16 cellular contexts compared by ENCODE assay signal in the genomic region with DNA sequence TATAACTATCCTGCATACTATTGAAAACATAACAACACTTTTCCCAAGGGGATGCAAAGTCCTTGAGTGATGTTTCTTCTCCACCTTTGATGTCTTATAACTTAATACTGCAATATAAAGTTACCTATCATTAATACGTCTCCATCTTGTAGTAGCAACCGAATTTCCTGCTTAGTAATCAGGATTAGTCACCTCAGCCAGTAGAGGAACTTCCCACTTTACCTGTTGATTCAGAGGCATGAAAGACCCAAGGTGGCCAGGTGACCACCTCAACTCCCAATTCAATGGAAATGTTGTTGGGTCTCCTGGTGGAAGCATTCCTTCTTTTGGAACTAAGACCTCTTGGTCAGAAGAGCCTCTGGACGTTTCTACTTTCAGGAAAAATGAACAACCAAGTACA. TPM values are rescaled to one million over a fixed set of nuclear protein-coding genes. Genes with fewer than 3 reads are reported as not detected.
DNase-seq lines count a peak whose midpoint lies in the region; ATAC-seq, FAIRE-seq and TF ChIP-seq lines count a peak whose summit lies in the region.
"Had no signal": no experiment of that assay in that cellular context is flagged by ENCODE, and none has a peak within 500 bp of the region (broad histone marks: within the 10 kb centered on the region; RNA-seq: fewer than 3 reads in every experiment).

No MANE protein-coding gene starts in this region.

- H3K4me3 ChIP-seq in bronchial epithelial cell (ENCODE audit: low read depth, low read length) (no peak overlapping the region), keratinocyte (ENCODE audit: control insufficient read depth in 2 of 3, extremely low read depth in 1 of 3, insufficient read depth in 2 of 3, low read depth in 1 of 3, low read length in 3 of 3) (no peak overlapping the region), osteoblast (ENCODE audit: insufficient read depth, low read length) (no peak overlapping the region), pancreas (no peak overlapping the region)
- H3K4me3 ChIP-seq: BLaER1 treated with 17β-estradiol and CSF1 and Interleukin-3, amounts not matched to agents 10 nM and 100 nM; GM23338 had no signal

- H3K36me3 ChIP-seq in bronchial epithelial cell (ENCODE audit: control insufficient read depth, insufficient read depth, low read length): no peaks in the 10 kb centered on the region
- H3K36me3 ChIP-seq in keratinocyte (ENCODE audit: control insufficient read depth in 2 of 2, extremely low read depth in 1 of 2, insufficient read depth in 2 of 2, low read length in 2 of 2): no peaks in the 10 kb centered on the region
- no peaks in the 10 kb centered on the region for H3K36me3 ChIP-seq in osteoblast (ENCODE audit: insufficient read depth, low read length)
- no peaks in the 10 kb centered on the region for H3K36me3 ChIP-seq in pancreas

- no peaks in the 10 kb centered on the region for H4K20me1 ChIP-seq in keratinocyte (ENCODE audit: control insufficient read depth, extremely low read depth, insufficient read depth, low read length)
- no peaks in the 10 kb centered on the region for H4K20me1 ChIP-seq in osteoblast (ENCODE audit: insufficient read depth, low read length)
- H4K20me1 ChIP-seq: BLaER1 treated with 17β-estradiol and CSF1 and Interleukin-3, amounts not matched to agents 10 nM and 100 nM had no signal

- no peaks in the 10 kb centered on the region for H3K9me1 ChIP-seq in keratinocyte (ENCODE audit: control insufficient read depth, extremely low read depth, insufficient read depth, low read length)

- peaks cover 8% of the 10 kb centered on the region for H3K4me1 ChIP-seq in keratinocyte (ENCODE audit: control insufficient read depth, extremely low read depth, insufficient read depth, low read length)
- peaks cover 11% of the 10 kb centered on the region for H3K4me1 ChIP-seq in osteoblast (ENCODE audit: insufficient read depth, low read length)
- peaks cover 4 to 9% (median 6%) of the 10 kb centered on the region in 3 donors for H3K4me1 ChIP-seq in pancreas

- H2AFZ ChIP-seq in keratinocyte (ENCODE audit: control insufficient read depth, low read length): peak overlapping the region; percentile 50
- H2AFZ ChIP-seq in osteoblast (ENCODE audit: low read length): no peak overlapping the region
- H2AFZ ChIP-seq: GM23338 had no signal

- H3K4me2 ChIP-seq in keratinocyte (ENCODE audit: control insufficient read depth, extremely low read depth, insufficient read depth, low read depth, low read length): no peak overlapping the region
- H3K4me2 ChIP-seq in osteoblast (ENCODE audit: insufficient read depth, low read length): no peak overlapping the region
- H3K4me2 ChIP-seq: GM23338 had no signal

- dilution Hi-C loops in keratinocyte (cut with MboI; ENCODE audit: extremely low pct_ligation_motif_present, low sequenced_read_pairs): no loop called here

- H3K9me3 ChIP-seq in keratinocyte (ENCODE audit: control insufficient read depth, low read depth, low read length) (no peaks in the 10 kb centered on the region), osteoblast (ENCODE audit: low read depth, low read length) (no peaks in the 10 kb centered on the region), pancreas (no peaks in the 10 kb centered on the region)

- H3K79me2 ChIP-seq in keratinocyte (ENCODE audit: control insufficient read depth, insufficient read depth, low read length) (peaks cover 11% of the 10 kb centered on the region), osteoblast (ENCODE audit: insufficient read depth, low read length) (peaks cover 13% of the 10 kb centered on the region)

- WGBS in pancreas, 2 donors: 74 to 85% methylated on average over 3 of the region's 3 CpGs

- intact Hi-C loops in pancreas (cut with DNase I): no loop called here

- ATAC-seq in pancreas: no peak
- ATAC-seq in stimulated activated naive CD8-positive, alpha-beta T cell treated with anti-CD3 and anti-CD28 coated beads, Interleukin-15, Interleukin-2, amounts not matched to agents 100 U/mL and 50 U/mL, for 24 hours: no peak
- ATAC-seq: CD8-positive, alpha-beta T cell; GM23338; HCT116; HepG2 had no signal

- no peak for FAIRE-seq in bronchial epithelial cell (lab: Jason Lieb, UNC)
- FAIRE-seq in keratinocyte (lab: Jason Lieb, UNC): no peak
- FAIRE-seq in pancreas (lab: Jason Lieb, UNC): no peak
- FAIRE-seq: H54, HepG2 had no signal

- H3K27ac ChIP-seq in keratinocyte (ENCODE audit: control insufficient read depth, insufficient read depth, low read length) (no peak overlapping the region), osteoblast (ENCODE audit: low read depth, low read length) (no peak overlapping the region), pancreas (no peak overlapping the region)
- H3K27ac ChIP-seq: BLaER1 treated with 17β-estradiol and CSF1 and Interleukin-3, amounts not matched to agents 10 nM and 100 nM had no signal

- no peak overlapping the region for H3K9ac ChIP-seq in keratinocyte (ENCODE audit: control insufficient read depth, extremely low read depth, insufficient read depth, low read length)
- H3K9ac ChIP-seq: BLaER1 treated with 17β-estradiol and CSF1 and Interleukin-3, amounts not matched to agents 10 nM and 100 nM had no signal

- TF ChIP-seq CTCF in bronchial epithelial cell (IDR thresholded peaks at IDR 0.05; ENCODE audit: insufficient read depth, low read length, severe bottlenecking) (no peak), keratinocyte (optimal IDR thresholded peaks at IDR 0.05 in 1 of 3, IDR thresholded peaks at IDR 0.05 in 1 of 3, conservative IDR thresholded peaks at IDR 0.05 in 1 of 3; ENCODE audit: extremely low read depth in 1 of 3, insufficient read depth in 2 of 3, low read length in 3 of 3) (no peak), osteoblast (IDR thresholded peaks at IDR 0.05; ENCODE audit: extremely low read depth, low read depth, low read length) (no peak), pancreas (IDR thresholded peaks at IDR 0.05) (no peak)

- H3K27me3 ChIP-seq in bronchial epithelial cell (ENCODE audit: control insufficient read depth, insufficient read depth, low read length): no peaks in the 10 kb centered on the region
- H3K27me3 ChIP-seq in keratinocyte (ENCODE audit: control insufficient read depth, extremely low read depth, insufficient read depth, low read length): no peaks in the 10 kb centered on the region
- H3K27me3 ChIP-seq in osteoblast (ENCODE audit: insufficient read depth, low read length): no peaks in the 10 kb centered on the region
- no peaks in the 10 kb centered on the region for H3K27me3 ChIP-seq in pancreas
- H3K27me3 ChIP-seq: BLaER1 treated with 17β-estradiol and CSF1 and Interleukin-3, amounts not matched to agents 10 nM and 100 nM had no signal

- peak; percentile 67 for DNase-seq in HPDE6-E6E7 (ENCODE audit: extremely low spot score)
- peak; percentile 84 for DNase-seq in bronchial epithelial cell (ENCODE audit: low read depth)
- DNase-seq in keratinocyte (ENCODE audit: low read depth, low spot score): no peak
- peak; percentile 54 for DNase-seq in osteoblast (ENCODE audit: insufficient read length, low spot score, missing footprints)
- no peak for DNase-seq in activated CD4-positive, alpha-beta T cell treated with anti-CD3 and anti-CD28 coated beads for 4 hours
- DNase-seq in pancreas: no peak
- DNase-seq in stimulated activated naive CD8-positive, alpha-beta T cell treated with anti-CD3 and anti-CD28 coated beads, Interleukin-15, Interleukin-2, amounts not matched to agents 100 U/mL and 50 U/mL, for 24 hours: no peak
- DNase-seq: Calu3; CD8-positive, alpha-beta T cell; DMS79 treated with DMSO at 0.1 percent for 48 hours; GF-D8 had no signal

RNA-seq across cellular contexts. Expression of gene TMCC1, which starts 3.5 kb away (rescaled TPM):
- total RNA-seq in bronchial epithelial cell: 18.2 and 19.8 TPM in 2 replicates
- 25.2 to 27.7 TPM (median 26.9 TPM) in 3 replicates for polyA plus RNA-seq in keratinocyte
- polyA plus RNA-seq in keratinocyte (2011; ENCODE audit: low read depth): 155 TPM
- 16.8 and 27.4 TPM in 2 replicates for polyA plus RNA-seq in keratinocyte (2011; cell fraction: cytosol; rRNA removed)
- polyA plus RNA-seq in keratinocyte (2011; cell fraction: nucleus; rRNA removed): 29.0 and 35.0 TPM in 2 replicates
- polyA plus RNA-seq in keratinocyte (2012; ENCODE audit: low replicate concordance): 16.6 and 18.4 TPM in 2 replicates
- 23.7 to 41.2 TPM (median 39.7 TPM) in 3 replicates for polyA minus RNA-seq in keratinocyte
- polyA minus RNA-seq in keratinocyte (2011; cell fraction: cytosol; rRNA and poly(A)+ RNA removed): 25.9 TPM
- polyA minus RNA-seq in keratinocyte (2011; cell fraction: nucleus; rRNA and poly(A)+ RNA removed): 32.2 and 52.0 TPM in 2 replicates
- 17.4 and 25.0 TPM in 2 replicates for total RNA-seq in osteoblast
- 10 to 100 TPM; 15.4 to 27.5 (median 19.4) TPM for total RNA-seq in pancreas
- 1 to 10 TPM; 5.6 to 5.8 TPM for polyA plus RNA-seq in pancreas

Comparison
In these comparisons a context has a peak if more than half of its experiments do, and no peak if none do; other contexts are left out.
1. DNase-seq: peak in HPDE6-E6E7 (single experiment), bronchial epithelial cell (single experiment) and osteoblast (single experiment); none in keratinocyte (single experiment), activated CD4-positive, alpha-beta T cell treated with anti-CD3 and anti-CD28 coated beads for 4 hours (0 of 2), pancreas (0 of 6) and stimulated activated naive CD8-positive, alpha-beta T cell treated with anti-CD3 and anti-CD28 coated beads, Interleukin-15, Interleukin-2, amounts not matched to agents 100 U/mL and 50 U/mL, for 24 hours (single experiment).